In the genomic region with DNA sequence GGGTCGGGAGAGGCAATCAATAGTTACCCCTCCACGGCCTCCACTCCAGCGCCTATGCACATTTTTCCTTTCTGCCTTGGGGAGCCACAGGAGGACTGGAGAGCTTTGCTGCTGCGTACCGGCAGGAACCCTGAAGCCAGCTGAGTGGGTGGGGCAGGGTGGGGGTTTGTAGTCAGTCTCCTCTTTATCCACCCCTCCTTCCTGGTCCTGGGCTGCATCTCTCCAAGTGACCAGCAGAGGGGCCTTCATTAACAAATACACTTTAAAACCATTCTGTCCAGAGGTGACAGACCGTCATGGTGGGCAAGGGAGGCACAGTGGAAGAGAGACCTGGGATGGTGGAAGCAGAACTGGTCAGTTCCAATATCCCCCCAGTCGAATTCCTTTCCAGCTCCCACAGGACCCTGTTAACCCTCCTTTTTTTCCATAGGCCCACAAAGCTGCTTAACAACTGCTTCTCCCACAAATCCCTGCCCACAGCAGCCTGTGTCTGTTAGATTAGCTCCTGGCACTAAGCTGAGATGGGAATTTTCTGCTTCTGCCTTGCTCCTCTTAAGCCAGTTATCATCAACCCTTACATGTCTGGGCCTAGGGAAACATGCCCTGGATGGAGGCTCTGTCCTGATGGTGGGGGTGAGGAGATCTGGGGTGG, we compare ENCODE assay signal across 9 cellular contexts. TPM values are rescaled to one million over a fixed set of nuclear protein-coding genes. Genes with fewer than 3 reads are reported as not detected.
DNase-seq lines count a peak whose midpoint lies in the region; ATAC-seq, FAIRE-seq and TF ChIP-seq lines count a peak whose summit lies in the region.
"Had no signal": no experiment of that assay in that cellular context is flagged by ENCODE, and none has a peak within 500 bp of the region (broad histone marks: within the 10 kb centered on the region; RNA-seq: fewer than 3 reads in every experiment).

No MANE protein-coding gene starts in this region.

- dilution Hi-C loops in mammary epithelial cell (cut with HindIII; ENCODE audit: low sequenced_read_pairs), result no loop called here

- CTCF ChIA-PET in PC-3 (lab: Charles Lee) (interaction anchor here (0.6 to 1.3 kb wide), 6 partner anchors 20 to 1669 kb away, joined by 4 to 9 read pairs (median 8); partner anchors contain the start of gene USP2), mammary epithelial cell (lab: Charles Lee; ENCODE audit: low non-redundant PET) (interaction anchor here (0.5 to 0.6 kb wide), 6 partner anchors 42 to 231 kb away, joined by 3 to 14 read pairs (median 4); partner anchors contain the start of gene DPAGT1)

- DNase-seq in activated T-cell treated with anti-CD3 and anti-CD28 coated beads, Interleukin-2, amount 50 U/mL, for 48 hours, result peak; percentile 42
- DNase-seq in activated T-cell treated with anti-CD3 and anti-CD28 coated beads, Interleukin-2, amount 50 U/mL, for 1 hour, result no peak
- DNase-seq in HTR-8/SVneo (ENCODE audit: insufficient read length, low spot score), result peak; percentile 95
- peak; percentile 83 for DNase-seq in PC-3
- peak; percentile 42 for DNase-seq in mammary epithelial cell
- DNase-seq in kidney glomerular epithelial cell (lab: John Stamatoyannopoulos, UW), result peak; percentile 58
- DNase-seq in stomach, result peak; percentile 69
- no peak for DNase-seq in NCI-H2171 (lab: John Stamatoyannopoulos, UW)

- in situ Hi-C loops in mammary epithelial cell (cut with MboI; ENCODE audit: low sequenced_read_pairs in 2 of 2), result no loop called here

- FAIRE-seq in HTR-8/SVneo (lab: Jason Lieb, UNC), result peak; percentile 86

- peak; percentile 63 for TF ChIP-seq CTCF in PC-3 (conservative IDR thresholded peaks at IDR 0.05; ENCODE audit: low read depth, low read length)
- TF ChIP-seq CTCF in mammary epithelial cell (conservative IDR thresholded peaks at IDR 0.05 in 1 of 2, IDR thresholded peaks at IDR 0.05 in 1 of 2; ENCODE audit: extremely low read depth in 1 of 2, insufficient read depth in 1 of 2, low read depth in 1 of 2, low read length in 2 of 2), result peak; percentile 51 to 67
- peak in 5 of 7 experiments; percentile 27 to 79 (median 67) for TF ChIP-seq CTCF in stomach (IDR thresholded peaks at IDR 0.05)

- WGBS in mammary epithelial cell (ENCODE audit: low coverage, missing lambda C conversion rate), result 8% methylated on average over 6 of the region's 7 CpGs
- WGBS in stomach, 5 donors, result 9 to 18% (median 10%) methylated on average over 7 of the region's 7 CpGs

- H3K4me1 ChIP-seq in PC-3 (ENCODE audit: insufficient read depth, low read length) (0 out of 2 replicates have a peak, but pooled peaks cover 3% of the 10 kb centered on the region), mammary epithelial cell (ENCODE audit: insufficient read depth, low read length) (peaks cover 10% of the 10 kb centered on the region), stomach (peaks cover 12 to 24% (median 19%) of the 10 kb centered on the region in 4 donors)

- H3K36me3 ChIP-seq in PC-3 (ENCODE audit: low read depth, low read length) (no peaks in the 10 kb centered on the region), mammary epithelial cell (ENCODE audit: insufficient read depth, low read length) (no peaks in the 10 kb centered on the region), stomach (no peaks in the 10 kb centered on the region)

- H3K79me2 ChIP-seq in PC-3 (ENCODE audit: low read length) (no peaks in the 10 kb centered on the region), mammary epithelial cell (ENCODE audit: insufficient read depth, low read length) (no peaks in the 10 kb centered on the region)

- POLR2A ChIA-PET in PC-3 (lab: Charles Lee; ENCODE audit: unreplicated experiment), result interaction anchor here (0.5 kb wide), 1 partner anchor 23 kb away, joined by 3 read pairs; the partner anchor contains the start of gene HINFP

- H4K20me1 ChIP-seq in PC-3 (ENCODE audit: low read length), result no peaks in the 10 kb centered on the region
- no peaks in the 10 kb centered on the region for H4K20me1 ChIP-seq in mammary epithelial cell (ENCODE audit: insufficient read depth, low read length)

- peak; percentile 89 for ATAC-seq in PC-3

- H3K4me3 ChIP-seq in PC-3 (ENCODE audit: low read length) (no peak overlapping the region; the same call in 1 of the 2 replicates), mammary epithelial cell (replicated peaks in 1 of 3; ENCODE audit: insufficient read depth in 1 of 3, low read depth in 2 of 3, low read length in 3 of 3) (no peak overlapping the region), stomach (no peak overlapping the region)

- TF ChIP-seq POLR2A in stomach (IDR thresholded peaks at IDR 0.05), result no peak

- intact Hi-C loops in PC-3 (cut with micrococcal nuclease) (loop anchor here (1.0 to 10.0 kb wide), 2 partner anchors 52 to 150 kb away; no protein-coding TSS in a partner anchor), mammary epithelial cell (cut with micrococcal nuclease) (loop anchor here (1.0 to 10.0 kb wide), 5 partner anchors 24 to 229 kb away; partner anchors contain the start of gene NLRX1), stomach (cut with DNase I; ENCODE audit: low total_unique reads) (no loop called here)

- no peaks in the 10 kb centered on the region for H3F3A ChIP-seq in PC-3 (ENCODE audit: low read length, unreplicated experiment)

- TF ChIP-seq EP300 in stomach (IDR thresholded peaks at IDR 0.05), result no peak

- H3K27ac ChIP-seq in PC-3 (ENCODE audit: low read length), result no peak overlapping the region
- no peak overlapping the region for H3K27ac ChIP-seq in mammary epithelial cell (ENCODE audit: insufficient read depth, low read depth, low read length)
- no peak overlapping the region for H3K27ac ChIP-seq in stomach

- H3K4me2 ChIP-seq in PC-3 (ENCODE audit: low read length) (peak overlapping the region; percentile 63), mammary epithelial cell (ENCODE audit: insufficient read depth, low read depth, low read length) (no peak overlapping the region)

- H3K9me3 ChIP-seq in PC-3 (ENCODE audit: low read length) (no peaks in the 10 kb centered on the region), mammary epithelial cell (replicated peaks; ENCODE audit: insufficient read depth, low read length) (no peaks in the 10 kb centered on the region), stomach (no peaks in the 10 kb centered on the region)

- H3K27me3 ChIP-seq in PC-3 (ENCODE audit: low read length) (no peaks in the 10 kb centered on the region), mammary epithelial cell (ENCODE audit: insufficient read depth, low read length) (no peaks in the 10 kb centered on the region), stomach (peaks cover 0 to 46% (median 16%) of the 10 kb centered on the region in 3 donors)

- BruUV-seq in PC-3 (replicated peaks; lab: Mats Ljungman, UMichigan) (no TSS peak), mammary epithelial cell (replicated peaks; lab: Mats Ljungman, UMichigan) (no TSS peak)

- no peaks in the 10 kb centered on the region for H3K9me2 ChIP-seq in PC-3 (replicated peaks; ENCODE audit: low read length)

- H2AFZ ChIP-seq in PC-3 (ENCODE audit: low read length) (peak overlapping the region; percentile 60), mammary epithelial cell (ENCODE audit: low read depth, low read length) (no peak overlapping the region)

- H3K9ac ChIP-seq in PC-3 (ENCODE audit: low read length), result no peak overlapping the region
- H3K9ac ChIP-seq in mammary epithelial cell (ENCODE audit: insufficient read depth, low read length), result no peak overlapping the region

RNA-seq across cellular contexts. Expression of gene ABCG4, which starts 3.9 kb away (rescaled TPM):
- total RNA-seq in PC-3 (2014; rRNA removed) (0.15 and 0.63 TPM in 2 replicates), mammary epithelial cell (1 to 10 TPM in 1 of 2 donors, under 1 TPM in 1; 0.33 to 1.4 TPM), stomach (under 1 TPM in 1 of 5 donors, not detected in 4; 0.37 TPM)
- polyA plus RNA-seq in mammary epithelial cell (0.19 TPM), stomach (under 1 TPM in 2 of 3 donors, not detected in 1; 0.06 to 0.10 TPM)
- 2.7 TPM for polyA minus RNA-seq in mammary epithelial cell
- total RNA-seq: subcutaneous adipose tissue had no signal

RNA-seq across cellular contexts. Expression of gene HINFP, which starts 23.6 kb away (rescaled TPM):
- total RNA-seq in PC-3 (2014; rRNA removed) (14.7 and 24.7 TPM in 2 replicates), mammary epithelial cell (10 to 100 TPM; 23.7 to 26.8 TPM), stomach (10 to 100 TPM; 17.1 to 80.8 (median 43.6) TPM)
- polyA plus RNA-seq in mammary epithelial cell (16.1 TPM), stomach (10 to 100 TPM in 2 of 3 donors, 1 to 10 TPM in 1; 9.2 to 11.9 (median 10.1) TPM)
- 21.8 TPM for polyA minus RNA-seq in mammary epithelial cell

RNA-seq across cellular contexts. Expression of gene NLRX1, which starts 23.6 kb away (rescaled TPM):
- total RNA-seq in PC-3 (2014; rRNA removed) (16.8 and 17.2 TPM in 2 replicates), mammary epithelial cell (10 to 100 TPM; 13.5 to 15.5 TPM), stomach (100 to 1,000 TPM in 1 of 5 donors, 10 to 100 TPM in 3, 1 to 10 TPM in 1; 7.0 to 101 (median 17.9) TPM)
- polyA plus RNA-seq in mammary epithelial cell (10.5 TPM), stomach (10 to 100 TPM in 1 of 3 donors, 1 to 10 TPM in 2; 3.8 to 10.4 (median 4.8) TPM)
- polyA minus RNA-seq in mammary epithelial cell, result 18.0 TPM

RNA-seq across cellular contexts. Expression of gene C2CD2L, which starts 37.8 kb away (rescaled TPM):
- total RNA-seq in PC-3 (2014; rRNA removed) (16.8 and 17.2 TPM in 2 replicates), mammary epithelial cell (1 to 10 TPM; 3.2 to 7.2 TPM), stomach (10 to 100 TPM in 3 of 5 donors, 1 to 10 TPM in 2; 2.6 to 19.9 (median 13.4) TPM)
- polyA plus RNA-seq in mammary epithelial cell (4.9 TPM), stomach (1 to 10 TPM; 1.7 to 6.1 (median 2.4) TPM)
- polyA minus RNA-seq in mammary epithelial cell, result 17.8 TPM

RNA-seq across cellular contexts. Expression of gene NHERF4, which starts 40.3 kb away (rescaled TPM):
- 0.87 TPM in 1 of 2 replicates, not detected in the other for total RNA-seq in PC-3 (2014; rRNA removed)
- total RNA-seq in mammary epithelial cell, result not detected
- not detected for polyA plus RNA-seq in mammary epithelial cell
- polyA minus RNA-seq in mammary epithelial cell, result 3.6 TPM
- 100 to 1,000 TPM in 1 of 5 donors, 10 to 100 TPM in 1, 1 to 10 TPM in 2, not detected in 1; 3.3 to 130 (median 9.5) TPM for total RNA-seq in stomach
- polyA plus RNA-seq in stomach, result 1 to 10 TPM in 2 of 3 donors, under 1 TPM in 1; 0.13 to 2.4 (median 2.1) TPM

Comparison
In these comparisons a context has a peak if more than half of its experiments do, and no peak if none do; other contexts are left out.
1. DNase-seq: peak in activated T-cell treated with anti-CD3 and anti-CD28 coated beads, Interleukin-2, amount 50 U/mL, for 48 hours (2 of 2), HTR-8/SVneo (single experiment), PC-3 (single experiment), mammary epithelial cell (single experiment), kidney glomerular epithelial cell (single experiment) and stomach (single experiment); none in activated T-cell treated with anti-CD3 and anti-CD28 coated beads, Interleukin-2, amount 50 U/mL, for 1 hour (single experiment) and NCI-H2171 (single experiment).
2. Peak in every context shown above with its lines, with median percentiles within 50 percentile points of each other: CTCF ChIP-seq.